Comparison of ENCODE assay signal across 35 cellular contexts in the genomic region with DNA sequence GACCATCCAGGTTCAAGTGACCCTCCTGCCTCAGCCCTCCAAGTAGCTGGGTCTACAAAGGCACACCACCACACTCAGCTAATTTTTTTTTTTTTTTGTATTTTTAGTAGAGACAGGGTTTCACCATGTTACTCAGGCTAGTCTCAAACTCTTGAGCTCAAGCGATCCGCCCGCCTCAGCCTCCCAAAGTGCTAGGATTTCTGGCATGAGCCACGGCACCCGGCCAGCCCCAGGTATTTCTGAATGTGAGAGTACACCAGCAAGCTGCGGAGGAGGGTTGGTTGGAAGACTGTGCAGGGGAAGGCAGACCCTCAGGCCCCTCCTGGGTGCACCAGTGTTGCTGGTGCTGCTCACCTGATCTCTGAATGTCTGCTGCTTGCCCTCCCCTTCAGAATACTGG.
"Had no signal": no experiment of that assay in that cellular context is flagged by ENCODE, and none has a peak within 500 bp of the region (broad histone marks: within the 10 kb centered on the region; RNA-seq: fewer than 3 reads in every experiment).

No MANE protein-coding gene starts in this region.

- H3K27ac ChIP-seq: KMS-11 had no signal

- H3K4me2 ChIP-seq: KMS-11 had no signal

- DNase-seq: Karpas-422, Kasumi-1, KG1, MG63, MM.1S, MV-4-11, NCI-H1048, NCI-H1092, NCI-H1092 treated with DMSO at 0.1 percent for 48 hours, NCI-H1105, NCI-H1105 treated with DMSO at 0.1 percent for 48 hours, NCI-H1417, NCI-H1417 treated with DMSO at 0.1 percent for 48 hours, NCI-H1436, NCI-H1436 treated with DMSO at 0.1 percent for 48 hours, NCI-H146, NCI-H1694, NCI-H1694 treated with DMSO at 0.1 percent for 48 hours, NCI-H187, NCI-H187 treated with DMSO at 0.1 percent for 48 hours, NCI-H1930, NCI-H2029, NCI-H2029 treated with DMSO at 0.1 percent for 48 hours, NCI-H2081, NCI-H2081 treated with DMSO at 0.1 percent for 48 hours, NCI-H2107, NCI-H2171, NCI-H2171 treated with DMSO at 0.1 percent for 48 hours, NCI-H2227 treated with DMSO at 0.1 percent for 48 hours, NCI-H226, NCI-H345, NCI-H446, NCI-H446 treated with DMSO at 0.1 percent for 48 hours, NCI-H510A had no signal

- H3K9ac ChIP-seq: KMS-11 had no signal

- H3K4me3 ChIP-seq: MG63 had no signal

- H3K9me3 ChIP-seq: MG63 had no signal

- H3K27me3 ChIP-seq: MG63 had no signal

- H3K36me3 ChIP-seq: MG63 had no signal
